1 cellular context compared by ENCODE assay signal in genomic region chr12:111035578-111036301, GRCh38.
TF ChIP-seq lines count a peak whose summit lies in the region.

No MANE protein-coding gene starts in this region.

TF ChIP-seq in GM23338, 12 proteins besides CTCF, POLR2A, EP300 and RAD21 (continued from another document):
- TF ChIP-seq, protein P1, sequence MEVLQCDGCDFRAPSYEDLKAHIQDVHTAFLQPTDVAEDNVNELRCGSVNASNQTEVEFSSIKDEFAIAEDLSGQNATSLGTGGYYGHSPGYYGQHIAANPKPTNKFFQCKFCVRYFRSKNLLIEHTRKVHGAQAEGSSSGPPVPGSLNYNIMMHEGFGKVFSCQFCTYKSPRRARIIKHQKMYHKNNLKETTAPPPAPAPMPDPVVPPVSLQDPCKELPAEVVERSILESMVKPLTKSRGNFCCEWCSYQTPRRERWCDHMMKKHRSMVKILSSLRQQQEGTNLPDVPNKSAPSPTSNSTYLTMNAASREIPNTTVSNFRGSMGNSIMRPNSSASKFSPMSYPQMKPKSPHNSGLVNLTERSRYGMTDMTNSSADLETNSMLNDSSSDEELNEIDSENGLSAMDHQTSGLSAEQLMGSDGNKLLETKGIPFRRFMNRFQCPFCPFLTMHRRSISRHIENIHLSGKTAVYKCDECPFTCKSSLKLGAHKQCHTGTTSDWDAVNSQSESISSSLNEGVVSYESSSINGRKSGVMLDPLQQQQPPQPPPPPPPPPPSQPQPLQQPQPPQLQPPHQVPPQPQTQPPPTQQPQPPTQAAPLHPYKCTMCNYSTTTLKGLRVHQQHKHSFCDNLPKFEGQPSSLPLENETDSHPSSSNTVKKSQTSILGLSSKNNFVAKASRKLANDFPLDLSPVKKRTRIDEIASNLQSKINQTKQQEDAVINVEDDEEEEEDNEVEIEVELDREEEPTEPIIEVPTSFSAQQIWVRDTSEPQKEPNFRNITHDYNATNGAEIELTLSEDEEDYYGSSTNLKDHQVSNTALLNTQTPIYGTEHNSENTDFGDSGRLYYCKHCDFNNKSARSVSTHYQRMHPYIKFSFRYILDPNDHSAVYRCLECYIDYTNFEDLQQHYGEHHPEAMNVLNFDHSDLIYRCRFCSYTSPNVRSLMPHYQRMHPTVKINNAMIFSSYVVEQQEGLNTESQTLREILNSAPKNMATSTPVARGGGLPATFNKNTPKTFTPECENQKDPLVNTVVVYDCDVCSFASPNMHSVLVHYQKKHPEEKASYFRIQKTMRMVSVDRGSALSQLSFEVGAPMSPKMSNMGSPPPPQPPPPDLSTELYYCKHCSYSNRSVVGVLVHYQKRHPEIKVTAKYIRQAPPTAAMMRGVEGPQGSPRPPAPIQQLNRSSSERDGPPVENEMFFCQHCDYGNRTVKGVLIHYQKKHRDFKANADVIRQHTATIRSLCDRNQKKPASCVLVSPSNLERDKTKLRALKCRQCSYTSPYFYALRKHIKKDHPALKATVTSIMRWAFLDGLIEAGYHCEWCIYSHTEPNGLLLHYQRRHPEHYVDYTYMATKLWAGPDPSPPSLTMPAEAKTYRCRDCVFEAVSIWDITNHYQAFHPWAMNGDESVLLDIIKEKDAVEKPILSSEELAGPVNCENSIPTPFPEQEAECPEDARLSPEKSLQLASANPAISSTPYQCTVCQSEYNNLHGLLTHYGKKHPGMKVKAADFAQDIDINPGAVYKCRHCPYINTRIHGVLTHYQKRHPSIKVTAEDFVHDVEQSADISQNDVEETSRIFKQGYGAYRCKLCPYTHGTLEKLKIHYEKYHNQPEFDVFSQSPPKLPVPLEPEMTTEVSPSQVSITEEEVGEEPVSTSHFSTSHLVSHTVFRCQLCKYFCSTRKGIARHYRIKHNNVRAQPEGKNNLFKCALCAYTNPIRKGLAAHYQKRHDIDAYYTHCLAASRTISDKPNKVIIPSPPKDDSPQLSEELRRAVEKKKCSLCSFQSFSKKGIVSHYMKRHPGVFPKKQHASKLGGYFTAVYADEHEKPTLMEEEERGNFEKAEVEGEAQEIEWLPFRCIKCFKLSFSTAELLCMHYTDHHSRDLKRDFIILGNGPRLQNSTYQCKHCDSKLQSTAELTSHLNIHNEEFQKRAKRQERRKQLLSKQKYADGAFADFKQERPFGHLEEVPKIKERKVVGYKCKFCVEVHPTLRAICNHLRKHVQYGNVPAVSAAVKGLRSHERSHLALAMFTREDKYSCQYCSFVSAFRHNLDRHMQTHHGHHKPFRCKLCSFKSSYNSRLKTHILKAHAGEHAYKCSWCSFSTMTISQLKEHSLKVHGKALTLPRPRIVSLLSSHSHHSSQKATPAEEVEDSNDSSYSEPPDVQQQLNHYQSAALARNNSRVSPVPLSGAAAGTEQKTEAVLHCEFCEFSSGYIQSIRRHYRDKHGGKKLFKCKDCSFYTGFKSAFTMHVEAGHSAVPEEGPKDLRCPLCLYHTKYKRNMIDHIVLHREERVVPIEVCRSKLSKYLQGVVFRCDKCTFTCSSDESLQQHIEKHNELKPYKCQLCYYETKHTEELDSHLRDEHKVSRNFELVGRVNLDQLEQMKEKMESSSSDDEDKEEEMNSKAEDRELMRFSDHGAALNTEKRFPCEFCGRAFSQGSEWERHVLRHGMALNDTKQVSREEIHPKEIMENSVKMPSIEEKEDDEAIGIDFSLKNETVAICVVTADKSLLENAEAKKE (CRISPR knock-in tag; IDR thresholded peaks at IDR 0.05) = no peak
- TF ChIP-seq ZNF331 (CRISPR knock-in tag; IDR thresholded peaks at IDR 0.05; ENCODE audit: low read depth) = no peak
- no peak for TF ChIP-seq EZH2phosphoT487 (IDR thresholded peaks at IDR 0.05; ENCODE audit: unreplicated experiment)
- no peak for TF ChIP-seq NANOG (IDR thresholded peaks at IDR 0.05; ENCODE audit: borderline replicate concordance)
TF ChIP-seq in GM23338: peak in this region for 0.
